ENCODE assay signal across 8 cellular contexts in the genomic region with DNA sequence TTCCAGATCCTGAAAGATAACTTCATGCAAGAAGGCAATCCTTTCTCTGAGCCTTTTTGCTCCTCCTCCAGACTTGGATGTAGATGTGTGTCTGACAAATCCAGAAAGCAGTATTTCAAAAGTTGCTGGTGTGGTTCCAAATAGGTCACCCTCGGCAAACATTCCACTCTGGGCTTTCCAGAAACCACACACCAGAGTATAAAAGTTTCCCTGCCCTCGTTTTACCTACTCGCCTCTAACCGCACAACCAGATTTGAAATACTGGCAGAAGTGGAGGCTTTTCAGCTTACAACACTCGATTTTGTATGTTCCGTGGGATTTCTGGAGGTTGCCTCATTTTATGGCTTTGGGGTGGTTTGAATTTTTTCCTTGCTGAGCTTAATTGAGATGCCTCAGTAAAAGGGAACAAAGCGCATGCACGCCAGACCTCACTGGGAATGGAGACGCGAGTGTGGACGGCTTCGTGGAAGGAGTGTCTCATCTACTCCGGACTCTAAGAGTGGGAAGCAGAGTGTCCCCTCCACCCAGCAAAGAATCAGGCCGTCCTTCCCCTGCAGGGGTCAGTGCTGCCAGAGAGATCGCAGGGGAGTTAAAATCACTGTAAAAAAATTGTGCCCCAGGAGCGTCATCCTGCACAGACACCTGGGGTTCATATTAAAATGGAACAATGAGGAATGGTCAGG. TPM values are rescaled to one million over a fixed set of nuclear protein-coding genes. Genes with fewer than 3 reads are reported as not detected.
DNase-seq lines count a peak whose midpoint lies in the region; ATAC-seq and TF ChIP-seq lines count a peak whose summit lies in the region.
"Had no signal": no experiment of that assay in that cellular context is flagged by ENCODE, and none has a peak within 500 bp of the region (broad histone marks: within the 10 kb centered on the region; RNA-seq: fewer than 3 reads in every experiment).

No MANE protein-coding gene starts in this region.

- H3K27me3 ChIP-seq in left lung = no peaks in the 10 kb centered on the region
- H3K27me3 ChIP-seq in upper lobe of right lung = no peaks in the 10 kb centered on the region

- H3K4me3 ChIP-seq in left lung = no peak overlapping the region
- H3K4me3 ChIP-seq in upper lobe of right lung = no peak overlapping the region

- H3K36me3 ChIP-seq in left lung = no peaks in the 10 kb centered on the region
- H3K36me3 ChIP-seq in upper lobe of right lung = no peaks in the 10 kb centered on the region

- TF ChIP-seq CTCF in left lung (IDR thresholded peaks at IDR 0.05) = no peak
- no peak for TF ChIP-seq CTCF in upper lobe of right lung (IDR thresholded peaks at IDR 0.05)

- peak overlapping the region; percentile 23 to 44 for H3K27ac ChIP-seq in left lung
- H3K27ac ChIP-seq in upper lobe of right lung = no peak overlapping the region

- peak; percentile 82 for DNase-seq in LHCN-M2 (ENCODE audit: low read depth)
- peak; percentile 43 for DNase-seq in cerebellar cortex (ENCODE audit: low spot score)
- no peak for DNase-seq in left lung
- DNase-seq in upper lobe of right lung = no peak
- DNase-seq in COLO829 (ENCODE audit: low spot score) = no peak
- DNase-seq in SKM-1 (lab: John Stamatoyannopoulos, UW; ENCODE audit: unreplicated experiment) = no peak
- DNase-seq: NCI-H2029 treated with DMSO at 0.1 percent for 48 hours had no signal

- H3K4me1 ChIP-seq in left lung (peaks cover 0 to 9% of the 10 kb centered on the region in 2 donors), upper lobe of right lung (peaks cover 15% of the 10 kb centered on the region)

- ATAC-seq in left lung = peak; percentile 84
- peak; percentile 80 for ATAC-seq in upper lobe of right lung
- ATAC-seq in HG03135 (IDR thresholded peaks at IDR 0.05; ENCODE audit: unreplicated experiment) = no peak

- intact Hi-C loops in left lung (cut with DNase I) (no loop called here), upper lobe of right lung (cut with DNase I) (no loop called here)

- H3K9me3 ChIP-seq in left lung (no peaks in the 10 kb centered on the region), upper lobe of right lung (no peaks in the 10 kb centered on the region)

RNA-seq across cellular contexts. Expression of a gene that starts 44.0 kb away (rescaled TPM):
- 466 and 736 TPM in 2 replicates for total RNA-seq in LHCN-M2 (2014; rRNA removed)
- 2,800 TPM for polyA plus RNA-seq in LHCN-M2 (2012)
- 1,000 to 10,000 TPM in 1 of 2 donors, 100 to 1,000 TPM in 1; 865 to 1,175 TPM for total RNA-seq in left lung
- total RNA-seq in upper lobe of right lung = 1,071 TPM

Comparison
In these comparisons a context has a peak if more than half of its experiments do, and no peak if none do; other contexts are left out.
1. DNase-seq: peak in LHCN-M2 (single experiment) and cerebellar cortex (single experiment); none in left lung (0 of 2), upper lobe of right lung (single experiment), COLO829 (single experiment) and SKM-1 (single experiment).